ENCODE assay signal across 1 cellular context in genomic region chr19:4902796-4903195, GRCh38.
TF ChIP-seq lines count a peak whose summit lies in the region.

TSS of gene ARRDC5 (minus strand) at chr19:4902896. CDS start at chr19:4902825, 71 bp downstream.

TF ChIP-seq in HEK293, 187 proteins besides CTCF, POLR2A, EP300 and RAD21 (continued from another document):
- 0 out of 2 replicates have a peak, but pooled peaks have one; percentile 12 for TF ChIP-seq PRDM10 (tag by site-specific recombination; IDR thresholded peaks at IDR 0.05)
